ENCODE assay signal across 15 cellular contexts in the genomic region with DNA sequence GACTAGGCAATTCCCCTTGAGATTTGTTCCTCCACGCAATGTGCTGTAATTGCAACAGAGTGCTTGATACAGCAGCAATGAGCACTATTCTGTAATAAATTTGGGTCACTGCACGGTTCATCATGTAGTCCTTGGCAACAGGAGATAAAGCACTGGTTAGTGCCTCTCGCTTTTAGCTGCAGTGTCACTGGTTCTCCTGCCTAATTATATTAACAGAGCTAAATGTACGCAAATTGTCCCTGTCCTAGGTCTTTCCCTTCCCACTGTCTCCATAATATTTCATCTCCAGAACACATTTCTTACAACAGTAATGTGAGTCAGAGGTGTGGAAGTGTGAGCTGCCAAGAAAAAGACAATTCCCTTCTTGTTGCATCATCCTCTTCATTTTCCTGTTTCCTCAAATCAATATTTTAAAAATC.
DNase-seq lines count a peak whose midpoint lies in the region; ATAC-seq, FAIRE-seq and TF ChIP-seq lines count a peak whose summit lies in the region.
"Had no signal": no experiment of that assay in that cellular context is flagged by ENCODE, and none has a peak within 500 bp of the region (broad histone marks: within the 10 kb centered on the region; RNA-seq: fewer than 3 reads in every experiment).

No MANE protein-coding gene starts in this region.

- H3K9ac ChIP-seq in keratinocyte (ENCODE audit: control insufficient read depth, extremely low read depth, insufficient read depth, low read length) = no peak overlapping the region

- H3K4me3 ChIP-seq in cardiac fibroblast (replicated peaks in 1 of 2; ENCODE audit: low read depth in 2 of 2, low read length in 2 of 2) (no peak overlapping the region), keratinocyte (ENCODE audit: control insufficient read depth in 2 of 3, extremely low read depth in 1 of 3, insufficient read depth in 2 of 3, low read depth in 1 of 3, low read length in 3 of 3) (no peak overlapping the region)
- H3K4me3 ChIP-seq: psoas muscle, tibial artery had no signal

- peak overlapping the region; percentile 6 for H3K27ac ChIP-seq in keratinocyte (ENCODE audit: control insufficient read depth, insufficient read depth, low read length)
- H3K27ac ChIP-seq: psoas muscle, tibial artery had no signal

- dilution Hi-C loops in keratinocyte (cut with MboI; ENCODE audit: extremely low pct_ligation_motif_present, low sequenced_read_pairs) = no loop called here

- H3K27me3 ChIP-seq in keratinocyte (ENCODE audit: control insufficient read depth, extremely low read depth, insufficient read depth, low read length) = no peaks in the 10 kb centered on the region
- H3K27me3 ChIP-seq: tibial artery had no signal

- no peaks in the 10 kb centered on the region for H3K79me2 ChIP-seq in keratinocyte (ENCODE audit: control insufficient read depth, insufficient read depth, low read length)

- no peak overlapping the region for H3K4me3 Mint-ChIP-seq in activated T-helper 17 cell treated with anti-CD3 and anti-CD28 coated beads, Interleukin-2, amount 50 U/mL, for 72 hours
- H3K4me3 Mint-ChIP-seq: activated T-cell treated with anti-CD3 and anti-CD28 coated beads, Interleukin-2, amount 50 U/mL, for 24 hours; CD14-positive monocyte; WTC11 had no signal

- no peaks in the 10 kb centered on the region for H3K9me3 ChIP-seq in keratinocyte (ENCODE audit: control insufficient read depth, low read depth, low read length)
- H3K9me3 ChIP-seq: psoas muscle, tibial artery had no signal

- TF ChIP-seq EP300 in Ishikawa (IDR thresholded peaks at IDR 0.05; ENCODE audit: borderline replicate concordance) = no peak

- TF ChIP-seq CTCF in cardiac fibroblast (IDR thresholded peaks at IDR 0.05; ENCODE audit: low read depth, low read length) = no peak
- TF ChIP-seq CTCF in keratinocyte (optimal IDR thresholded peaks at IDR 0.05 in 1 of 3, IDR thresholded peaks at IDR 0.05 in 1 of 3, conservative IDR thresholded peaks at IDR 0.05 in 1 of 3; ENCODE audit: extremely low read depth in 1 of 3, insufficient read depth in 2 of 3, low read length in 3 of 3) = no peak

- peak; percentile 55 for FAIRE-seq in keratinocyte (lab: Jason Lieb, UNC)
- FAIRE-seq: colon had no signal

- no peaks in the 10 kb centered on the region for H3K36me3 Mint-ChIP-seq in activated T-helper 17 cell treated with anti-CD3 and anti-CD28 coated beads, Interleukin-2, amount 50 U/mL, for 72 hours (ENCODE audit: low read depth)
- H3K36me3 Mint-ChIP-seq: CD14-positive monocyte, WTC11 had no signal

- H3K4me2 ChIP-seq in keratinocyte (ENCODE audit: control insufficient read depth, extremely low read depth, insufficient read depth, low read depth, low read length) = no peak overlapping the region

- H4K20me1 ChIP-seq in keratinocyte (ENCODE audit: control insufficient read depth, extremely low read depth, insufficient read depth, low read length) = no peaks in the 10 kb centered on the region

- H3K36me3 ChIP-seq in keratinocyte (ENCODE audit: control insufficient read depth in 2 of 2, extremely low read depth in 1 of 2, insufficient read depth in 2 of 2, low read length in 2 of 2) = no peaks in the 10 kb centered on the region
- H3K36me3 ChIP-seq: tibial artery had no signal

- H3K4me1 Mint-ChIP-seq in activated T-helper 17 cell treated with anti-CD3 and anti-CD28 coated beads, Interleukin-2, amount 50 U/mL, for 72 hours = no peaks in the 10 kb centered on the region
- H3K4me1 Mint-ChIP-seq: CD14-positive monocyte, WTC11 had no signal

- no peaks in the 10 kb centered on the region for H3K27me3 Mint-ChIP-seq in activated T-helper 17 cell treated with anti-CD3 and anti-CD28 coated beads, Interleukin-2, amount 50 U/mL, for 72 hours
- H3K27me3 Mint-ChIP-seq: activated T-cell treated with anti-CD3 and anti-CD28 coated beads, Interleukin-2, amount 50 U/mL, for 24 hours had no signal

- ATAC-seq in activated T-helper 17 cell treated with anti-CD3 and anti-CD28 coated beads, Interleukin-2, amount 50 U/mL, for 72 hours (replicated peaks) = no peak
- ATAC-seq: WTC11 had no signal

- TF ChIP-seq RAD21 in Ishikawa (IDR thresholded peaks at IDR 0.05; ENCODE audit: low read depth) = no peak

- peak; percentile 8 for DNase-seq in AG08396 (ENCODE audit: low spot score)
- peak; percentile 65 to 82 for DNase-seq in cardiac fibroblast (ENCODE audit: low read depth in 2 of 2)
- no peak for DNase-seq in keratinocyte (ENCODE audit: low read depth, low spot score)
- no peak for DNase-seq in T-helper 1 cell
- DNase-seq in H4 (ENCODE audit: low spot score) = no peak
- DNase-seq in stimulated activated CD4-positive, alpha-beta T cell treated with anti-CD3 and anti-CD28 coated beads, Interleukin-1b, Interleukin-23, amount 100 ng/mL, for 48 hours = no peak
- DNase-seq: activated T-cell treated with anti-CD3 and anti-CD28 coated beads, Interleukin-2, amount 50 U/mL, for 24 hours; psoas muscle; SHP77 treated with DMSO at 0.1 percent for 48 hours; tibial artery had no signal

- no peak overlapping the region for H3K27ac Mint-ChIP-seq in activated T-helper 17 cell treated with anti-CD3 and anti-CD28 coated beads, Interleukin-2, amount 50 U/mL, for 72 hours
- H3K27ac Mint-ChIP-seq: activated T-cell treated with anti-CD3 and anti-CD28 coated beads, Interleukin-2, amount 50 U/mL, for 24 hours; CD14-positive monocyte; WTC11 had no signal

- peaks cover 10% of the 10 kb centered on the region for H3K4me1 ChIP-seq in keratinocyte (ENCODE audit: control insufficient read depth, extremely low read depth, insufficient read depth, low read length)
- H3K4me1 ChIP-seq: psoas muscle, tibial artery had no signal

- H3K9me1 ChIP-seq in keratinocyte (ENCODE audit: control insufficient read depth, extremely low read depth, insufficient read depth, low read length) = no peaks in the 10 kb centered on the region

- peaks cover 6% of the 10 kb centered on the region for H3K9me3 Mint-ChIP-seq in activated T-helper 17 cell treated with anti-CD3 and anti-CD28 coated beads, Interleukin-2, amount 50 U/mL, for 72 hours
- H3K9me3 Mint-ChIP-seq: activated T-cell treated with anti-CD3 and anti-CD28 coated beads, Interleukin-2, amount 50 U/mL, for 24 hours had no signal

- H2AFZ ChIP-seq in keratinocyte (ENCODE audit: control insufficient read depth, low read length) = no peak overlapping the region

TF ChIP-seq in Ishikawa, 13 proteins besides CTCF, POLR2A, EP300 and RAD21:
- no peak for TF ChIP-seq FOXM1 (IDR thresholded peaks at IDR 0.05; ENCODE audit: borderline replicate concordance, low read depth)
- TF ChIP-seq CEBPB (IDR thresholded peaks at IDR 0.05) = peak; percentile 54; the same call in 1 of the 2 replicates
- TF ChIP-seq USF1 (IDR thresholded peaks at IDR 0.05) = no peak
- TF ChIP-seq EGR1 (IDR thresholded peaks at IDR 0.05) = no peak
- no peak for TF ChIP-seq TEAD4 (IDR thresholded peaks at IDR 0.05)

Comparison
In these comparisons a context has a peak if more than half of its experiments do, and no peak if none do; other contexts are left out.
1. DNase-seq: peak in AG08396 (single experiment) and cardiac fibroblast (2 of 2); none in keratinocyte (single experiment), T-helper 1 cell (0 of 5), H4 (single experiment) and stimulated activated CD4-positive, alpha-beta T cell treated with anti-CD3 and anti-CD28 coated beads, Interleukin-1b, Interleukin-23, amount 100 ng/mL, for 48 hours (single experiment).